ENCODE assay signal across 1 cellular context in the genomic region with DNA sequence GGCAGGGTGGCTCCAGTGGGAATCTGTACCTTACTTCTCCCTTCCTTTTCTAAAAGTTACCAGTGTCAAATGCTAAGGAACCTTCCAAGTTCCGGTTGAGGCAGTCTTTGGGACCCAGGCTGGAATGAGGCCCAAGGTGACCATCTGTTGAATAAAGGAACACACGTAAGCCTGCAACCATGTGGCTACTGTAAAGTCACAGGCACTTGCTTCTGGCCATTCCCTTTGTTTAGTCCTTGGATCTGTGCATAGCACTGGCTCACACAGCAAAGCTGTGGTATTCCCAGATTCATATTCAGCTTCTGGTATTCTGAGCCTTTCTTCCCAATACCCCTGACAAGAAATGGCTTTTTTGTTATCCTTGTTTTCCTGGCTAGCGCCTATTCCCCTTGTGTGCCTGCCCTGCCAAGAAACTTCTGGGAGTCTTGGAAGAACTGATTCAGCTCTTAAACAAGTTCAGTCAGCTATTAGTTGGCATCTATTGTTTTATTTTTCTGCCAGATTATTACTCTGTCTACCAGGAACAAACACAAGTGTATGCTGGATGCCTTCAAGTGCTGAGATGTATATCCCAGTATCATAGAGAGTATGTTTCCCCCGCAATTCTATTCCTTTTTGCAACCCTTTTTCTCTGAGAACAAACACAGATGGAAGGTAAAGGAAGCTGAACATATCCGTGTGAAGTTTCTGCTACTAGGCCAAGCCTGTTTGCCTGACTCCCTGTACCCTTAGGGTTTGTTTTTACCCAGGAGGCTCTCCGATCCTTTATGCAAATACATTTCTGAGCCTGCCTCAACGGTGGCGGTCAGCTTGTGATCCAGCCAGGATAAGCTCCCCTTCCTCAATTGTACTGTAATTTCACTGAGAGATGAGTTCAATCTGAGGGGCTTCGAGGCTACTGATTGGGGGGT.
TF ChIP-seq lines count a peak whose summit lies in the region.

No MANE protein-coding gene starts in this region.

TF ChIP-seq in K562, 482 proteins besides CTCF, POLR2A, EP300 and RAD21 (continued from another document and continues in another):
- TF ChIP-seq, protein P1, sequence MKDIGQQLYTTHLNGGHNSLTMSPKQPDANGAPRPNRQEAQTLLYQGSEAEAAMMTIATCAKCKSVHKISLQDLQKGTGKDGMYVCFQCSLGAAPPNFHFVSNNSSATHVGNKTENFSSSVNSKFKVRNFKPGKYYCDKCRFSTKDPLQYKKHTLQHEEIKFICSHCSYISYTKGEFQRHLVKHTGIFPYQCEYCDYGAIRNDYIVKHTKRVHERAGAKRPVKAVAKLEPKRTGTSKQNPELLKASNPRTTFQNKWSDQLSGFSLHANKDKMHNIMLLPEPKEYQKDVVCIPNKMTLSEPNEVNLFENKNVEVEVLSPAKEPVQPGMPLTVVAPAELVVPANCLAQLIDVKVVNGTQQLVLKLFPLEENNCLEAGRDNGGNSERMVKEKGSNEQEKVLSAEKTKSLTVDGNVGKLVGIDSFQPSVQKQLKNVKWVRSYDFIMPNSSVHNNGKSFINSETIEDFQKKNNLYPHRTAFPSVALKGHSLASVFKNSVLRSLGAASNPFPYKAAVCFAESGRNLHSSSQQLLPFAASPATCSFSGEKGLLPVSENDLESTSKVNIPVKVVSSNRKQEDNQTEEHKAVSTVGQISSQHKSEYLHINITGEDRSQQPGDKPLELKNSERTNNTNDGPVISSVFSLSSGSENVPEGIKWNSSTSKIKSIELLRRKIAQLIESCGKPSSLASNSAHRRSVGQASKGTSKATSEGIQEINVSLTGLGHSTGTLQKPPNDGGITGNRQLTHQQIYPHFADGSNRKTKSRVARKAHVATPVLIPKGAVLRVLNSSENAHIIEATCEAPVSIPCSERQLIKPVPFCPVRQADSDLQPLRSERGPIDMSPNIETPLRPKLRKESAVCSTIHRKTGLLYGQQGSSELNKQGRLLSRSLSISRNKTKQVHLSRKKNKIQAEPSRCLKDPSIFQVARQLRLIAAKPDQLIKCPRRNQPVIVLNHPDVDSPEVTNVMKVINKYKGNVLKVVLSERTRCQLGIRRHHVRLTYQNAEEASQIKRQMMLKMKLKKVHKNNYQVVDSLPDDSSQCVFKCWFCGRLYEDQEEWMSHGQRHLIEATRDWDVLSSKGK (CRISPR knock-in tag; IDR thresholded peaks at IDR 0.05) = no peak
- TF ChIP-seq PML (IDR thresholded peaks at IDR 0.05; ENCODE audit: low read length) = peak; percentile 98
- TF ChIP-seq DMBX1 (CRISPR knock-in tag; IDR thresholded peaks at IDR 0.05; ENCODE audit: borderline replicate concordance) = no peak
- no peak for TF ChIP-seq FOXJ3 (CRISPR knock-in tag; IDR thresholded peaks at IDR 0.05)
- peak; percentile 83 for TF ChIP-seq SMAD1 (IDR thresholded peaks at IDR 0.05; ENCODE audit: low read depth, low read length, partially characterized antibody)
- TF ChIP-seq GTF2F1 (IDR thresholded peaks at IDR 0.05; ENCODE audit: low read depth, low read length) = 0 out of 2 replicates have a peak, but pooled peaks have one; percentile 75
- TF ChIP-seq RNF2 (IDR thresholded peaks at IDR 0.05) = peak; percentile 73; the same call in 1 of the 2 replicates
- peak; percentile 49 for TF ChIP-seq TAF9B (IDR thresholded peaks at IDR 0.05; ENCODE audit: partially characterized antibody)
- TF ChIP-seq POLR2H (tag; IDR thresholded peaks at IDR 0.05; ENCODE audit: low read depth) = peak; percentile 73
- no peak for TF ChIP-seq U2AF2 (optimal IDR thresholded peaks at IDR 0.05; ENCODE audit: low read depth, low read length)
- peak; percentile 28; the same call in 1 of the 2 replicates for TF ChIP-seq CHCHD3 (CRISPR knock-in tag; IDR thresholded peaks at IDR 0.05)
- no peak for TF ChIP-seq ZNF212 (CRISPR knock-in tag; IDR thresholded peaks at IDR 0.05)
- no peak for TF ChIP-seq ERF (CRISPR knock-in tag; IDR thresholded peaks at IDR 0.05)
- no peak for TF ChIP-seq NCOA2 (IDR thresholded peaks at IDR 0.05; ENCODE audit: partially characterized antibody in 2 of 2)
- peak; percentile 98 for TF ChIP-seq TBP (optimal IDR thresholded peaks at IDR 0.05; ENCODE audit: low read depth, low read length)
- TF ChIP-seq MIER1 (IDR thresholded peaks at IDR 0.05; ENCODE audit: low read depth) = no peak
- no peak for TF ChIP-seq ZNF644 (tag; IDR thresholded peaks at IDR 0.05; ENCODE audit: low read depth)
- no peak for TF ChIP-seq KAT7 (CRISPR knock-in tag; IDR thresholded peaks at IDR 0.05; ENCODE audit: borderline replicate concordance)
- TF ChIP-seq CBFA2T3 (IDR thresholded peaks at IDR 0.05) = no peak
- peak; percentile 79 for TF ChIP-seq POLR2B (IDR thresholded peaks at IDR 0.05; ENCODE audit: low read depth, partially characterized antibody)
- no peak for TF ChIP-seq AFF1 (IDR thresholded peaks at IDR 0.05; ENCODE audit: low read depth in 1 of 2, partially characterized antibody in 2 of 2)
- TF ChIP-seq, protein P2, sequence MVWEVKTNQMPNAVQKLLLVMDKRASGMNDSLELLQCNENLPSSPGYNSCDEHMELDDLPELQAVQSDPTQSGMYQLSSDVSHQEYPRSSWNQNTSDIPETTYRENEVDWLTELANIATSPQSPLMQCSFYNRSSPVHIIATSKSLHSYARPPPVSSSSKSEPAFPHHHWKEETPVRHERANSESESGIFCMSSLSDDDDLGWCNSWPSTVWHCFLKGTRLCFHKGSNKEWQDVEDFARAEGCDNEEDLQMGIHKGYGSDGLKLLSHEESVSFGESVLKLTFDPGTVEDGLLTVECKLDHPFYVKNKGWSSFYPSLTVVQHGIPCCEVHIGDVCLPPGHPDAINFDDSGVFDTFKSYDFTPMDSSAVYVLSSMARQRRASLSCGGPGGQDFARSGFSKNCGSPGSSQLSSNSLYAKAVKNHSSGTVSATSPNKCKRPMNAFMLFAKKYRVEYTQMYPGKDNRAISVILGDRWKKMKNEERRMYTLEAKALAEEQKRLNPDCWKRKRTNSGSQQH (CRISPR knock-in tag; IDR thresholded peaks at IDR 0.05) = peak; percentile 81; the same call in 1 of the 2 replicates
- no peak for TF ChIP-seq ZNF140 (CRISPR knock-in tag; IDR thresholded peaks at IDR 0.05)
- no peak for TF ChIP-seq ELF4 (CRISPR knock-in tag; IDR thresholded peaks at IDR 0.05)
- no peak for TF ChIP-seq SNRNP70 (optimal IDR thresholded peaks at IDR 0.05; ENCODE audit: low read depth, low read length)
- TF ChIP-seq ZNF830 (CRISPR knock-in tag; IDR thresholded peaks at IDR 0.05) = no peak
- no peak for TF ChIP-seq FIP1L1 (IDR thresholded peaks at IDR 0.05; ENCODE audit: low read depth, low read length, poor library complexity, severe bottlenecking)
- TF ChIP-seq NFE2 (IDR thresholded peaks at IDR 0.05; ENCODE audit: low read depth) = no peak
- TF ChIP-seq L3MBTL2 (IDR thresholded peaks at IDR 0.05) = no peak
- no peak for TF ChIP-seq ZBTB11 (CRISPR knock-in tag; IDR thresholded peaks at IDR 0.05)
- no peak for TF ChIP-seq MAFG (tag; conservative IDR thresholded peaks at IDR 0.05)
- no peak for TF ChIP-seq ZNF407 (IDR thresholded peaks at IDR 0.05; ENCODE audit: low read depth)
